ENCODE assay signal across 21 cellular contexts in the genomic region with DNA sequence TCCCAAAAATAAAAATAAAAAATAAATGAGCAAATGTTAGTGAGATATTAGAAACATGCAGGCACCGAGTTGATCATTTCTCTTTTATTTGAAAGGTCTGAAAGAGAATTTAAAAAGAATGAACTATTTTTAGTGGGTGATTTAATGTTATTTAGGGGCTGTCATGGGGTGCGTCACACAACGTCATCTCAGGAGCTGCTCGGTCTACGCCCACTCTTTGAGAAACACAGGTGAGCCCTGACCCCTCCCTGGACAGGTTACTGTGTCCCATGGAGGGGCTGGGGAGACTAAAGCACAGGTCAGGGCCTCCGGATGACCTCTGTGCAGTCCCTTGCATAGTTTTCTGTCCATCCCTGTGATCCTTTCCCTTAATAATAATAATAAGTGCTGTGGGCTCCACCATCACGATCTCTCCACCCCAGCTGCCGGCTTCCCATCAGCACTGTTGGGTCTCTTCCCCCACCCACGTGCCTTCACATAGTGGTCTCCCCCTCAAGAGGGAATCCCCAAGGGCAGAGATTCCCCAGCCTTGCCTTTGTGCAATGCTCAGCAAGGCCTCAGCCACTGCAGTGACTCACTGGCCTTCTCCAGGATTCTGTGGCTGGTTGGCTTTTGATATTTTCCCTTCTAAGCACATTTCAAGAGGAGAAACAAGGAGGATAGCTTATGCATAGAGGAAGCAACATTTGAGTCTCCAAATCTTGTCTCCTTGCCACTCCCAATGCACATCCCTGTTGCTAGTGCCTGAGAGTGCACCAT.
DNase-seq lines count a peak whose midpoint lies in the region; ATAC-seq and TF ChIP-seq lines count a peak whose summit lies in the region.
"Had no signal": no experiment of that assay in that cellular context is flagged by ENCODE, and none has a peak within 500 bp of the region (broad histone marks: within the 10 kb centered on the region; RNA-seq: fewer than 3 reads in every experiment).

No MANE protein-coding gene starts in this region.

- H4K8ac ChIP-seq in neuronal stem cell (ENCODE audit: low read depth, low read length) = no peak overlapping the region

- intact Hi-C loops in uterus (cut with DNase I; ENCODE audit: low total_unique reads) = no loop called here
- intact Hi-C loops in activated CD4-positive, alpha-beta T cell treated with anti-CD3 and anti-CD28 coated beads for 36 hours (cut with DNase I, micrococcal nuclease) = no loop called here

- WGBS in neuronal stem cell (ENCODE audit: extremely low coverage in 2 of 2, insufficient read length in 2 of 2, insufficient replicate concordance in 1 of 2), 2 donors = no CpG with 5 or more reads among the region's 9 CpGs

- H3K27ac Mint-ChIP-seq in activated CD4-positive, alpha-beta T cell treated with anti-CD3 and anti-CD28 coated beads for 36 hours = no peak overlapping the region
- H3K27ac Mint-ChIP-seq: B cell, WTC11 had no signal

- H3K14ac ChIP-seq in neuronal stem cell (ENCODE audit: low read length) = no peak overlapping the region

- H3K9me3 ChIP-seq in neuronal stem cell (replicated peaks in 1 of 2; ENCODE audit: control insufficient read depth in 2 of 2, insufficient read depth in 1 of 2, low read depth in 1 of 2, low read length in 2 of 2) (no peaks in the 10 kb centered on the region), uterus (no peaks in the 10 kb centered on the region)
- H3K9me3 ChIP-seq: gastroesophageal sphincter, SJCRH30 had no signal

- peaks cover 3% of the 10 kb centered on the region for H3K4me1 Mint-ChIP-seq in activated CD4-positive, alpha-beta T cell treated with anti-CD3 and anti-CD28 coated beads for 36 hours
- H3K4me1 Mint-ChIP-seq: B cell had no signal

- no peak overlapping the region for H2BK12ac ChIP-seq in neuronal stem cell (ENCODE audit: low read length)

- H3K4me3 ChIP-seq in epithelial cell of esophagus (ENCODE audit: low read length) (no peak overlapping the region), neuronal stem cell (ENCODE audit: low read length in 2 of 2) (no peak overlapping the region), uterus (no peak overlapping the region)
- H3K4me3 ChIP-seq: gastroesophageal sphincter, left lung, MG63, SJCRH30 had no signal

- H2BK5ac ChIP-seq in neuronal stem cell (ENCODE audit: low read length) = no peak overlapping the region

- no peak overlapping the region for H3K23ac ChIP-seq in neuronal stem cell (ENCODE audit: low read depth, low read length, poor library complexity)

- H3K36me3 ChIP-seq in neuronal stem cell (replicated peaks in 1 of 2; ENCODE audit: control insufficient read depth in 2 of 2, insufficient read depth in 2 of 2, low read length in 2 of 2) (no peaks in the 10 kb centered on the region), uterus (no peaks in the 10 kb centered on the region)
- H3K36me3 ChIP-seq: gastroesophageal sphincter, left lung, MG63, SJCRH30 had no signal

- no peak overlapping the region for H3K9ac ChIP-seq in neuronal stem cell (ENCODE audit: low read depth, low read length, poor library complexity)

- no peak overlapping the region for H2AK5ac ChIP-seq in neuronal stem cell (ENCODE audit: low read depth, low read length)

- peak overlapping the region; percentile 42 for H2AFZ ChIP-seq in neuronal stem cell (ENCODE audit: low read length)

- H3K27me3 ChIP-seq in neuronal stem cell (ENCODE audit: control insufficient read depth in 3 of 3, insufficient read depth in 3 of 3, low read depth in 1 of 3, low read length in 3 of 3) (peaks cover 0 to 3% (median 0%) of the 10 kb centered on the region in 3 experiments), uterus (no peaks in the 10 kb centered on the region)

- DNase-seq in GM03348 (ENCODE audit: low spot score) = peak; percentile 69
- DNase-seq in NCI-H226 = peak; percentile 58
- DNase-seq in epithelial cell of esophagus (ENCODE audit: low read depth) = peak; percentile 40
- no peak for DNase-seq in neuronal stem cell (ENCODE audit: low spot score)
- DNase-seq in uterus = no peak
- DNase-seq in activated CD4-positive, alpha-beta T cell treated with anti-CD3 and anti-CD28 coated beads for 36 hours = no peak
- DNase-seq in AML-193 (lab: John Stamatoyannopoulos, UW) = no peak
- DNase-seq: left lung; MG63; NCI-H146; NCI-H748 treated with DMSO at 0.1 percent for 48 hours; PC-3; SJCRH30; stimulated activated CD4-positive, alpha-beta T cell treated with anti-CD3 and anti-CD28 coated beads, Interleukin-1b, Interleukin-23, amount 100 ng/mL, for 48 hours; T-helper 2 cell had no signal

- TF ChIP-seq CTCF in epithelial cell of esophagus (IDR thresholded peaks at IDR 0.05; ENCODE audit: insufficient read depth, low read depth, low read length, missing control alignments) (no peak), uterus (IDR thresholded peaks at IDR 0.05) (no peak)

- H2BK120ac ChIP-seq in neuronal stem cell (ENCODE audit: low read depth, low read length) = no peak overlapping the region

- peaks cover 15 to 24% of the 10 kb centered on the region in 2 donors for H3K4me1 ChIP-seq in neuronal stem cell (ENCODE audit: control insufficient read depth in 2 of 2, insufficient read depth in 1 of 2, low read depth in 1 of 2, low read length in 2 of 2)
- H3K4me1 ChIP-seq in uterus = no peaks in the 10 kb centered on the region
- H3K4me1 ChIP-seq: gastroesophageal sphincter, left lung, SJCRH30 had no signal

- H3K27ac ChIP-seq in neuronal stem cell (replicated peaks; ENCODE audit: low read length) (no peak overlapping the region), uterus (no peak overlapping the region)
- H3K27ac ChIP-seq: gastroesophageal sphincter, left lung, SJCRH30 had no signal

- H2BK15ac ChIP-seq in neuronal stem cell (ENCODE audit: low read length) = no peak overlapping the region

- H3K36me3 Mint-ChIP-seq in activated CD4-positive, alpha-beta T cell treated with anti-CD3 and anti-CD28 coated beads for 36 hours (ENCODE audit: low read depth) = no peaks in the 10 kb centered on the region
- H3K36me3 Mint-ChIP-seq: WTC11 had no signal

- peaks cover 15% of the 10 kb centered on the region for H3K27me3 Mint-ChIP-seq in activated CD4-positive, alpha-beta T cell treated with anti-CD3 and anti-CD28 coated beads for 36 hours

- TF ChIP-seq POLR2A in uterus (IDR thresholded peaks at IDR 0.05) = no peak

- H3K18ac ChIP-seq in neuronal stem cell (ENCODE audit: low read length) = no peak overlapping the region

- H3K9me3 Mint-ChIP-seq in activated CD4-positive, alpha-beta T cell treated with anti-CD3 and anti-CD28 coated beads for 36 hours (ENCODE audit: low read depth) = peaks cover 10% of the 10 kb centered on the region

- CTCF ChIA-PET in activated CD4-positive, alpha-beta T cell treated with anti-CD3 and anti-CD28 coated beads for 36 hours (lab: Charles Lee) = interaction anchor here (1.3 kb wide), 1 partner anchor 11 kb away, joined by 4 read pairs; no protein-coding TSS in a partner anchor

- ATAC-seq in activated CD4-positive, alpha-beta T cell treated with anti-CD3 and anti-CD28 coated beads for 36 hours = no peak
- no peak for ATAC-seq in HG02623 (IDR thresholded peaks at IDR 0.05; ENCODE audit: unreplicated experiment)
- ATAC-seq: gastroesophageal sphincter, HepG2, left lung, PC-3, sciatic nerve, WTC11 had no signal

- POLR2A ChIA-PET in activated CD4-positive, alpha-beta T cell treated with anti-CD3 and anti-CD28 coated beads for 36 hours (lab: Charles Lee) = no interaction called here

- no peak overlapping the region for H3K4me3 Mint-ChIP-seq in activated CD4-positive, alpha-beta T cell treated with anti-CD3 and anti-CD28 coated beads for 36 hours
- H3K4me3 Mint-ChIP-seq: B cell, WTC11 had no signal

- no peak overlapping the region for H3K4me2 ChIP-seq in neuronal stem cell (ENCODE audit: insufficient read depth, low read length, poor library complexity, severe bottlenecking)

- no peak overlapping the region for H4K91ac ChIP-seq in neuronal stem cell (ENCODE audit: low read depth, low read length, poor library complexity)

- no peaks in the 10 kb centered on the region for H3K79me1 ChIP-seq in neuronal stem cell (ENCODE audit: low read depth, low read length)

- H3K4ac ChIP-seq in neuronal stem cell (ENCODE audit: low read length) = no peak overlapping the region

Comparison
In these comparisons a context has a peak if more than half of its experiments do, and no peak if none do; other contexts are left out.
1. DNase-seq: peak in GM03348 (single experiment), NCI-H226 (single experiment) and epithelial cell of esophagus (single experiment); none in neuronal stem cell (single experiment), uterus (0 of 2), activated CD4-positive, alpha-beta T cell treated with anti-CD3 and anti-CD28 coated beads for 36 hours (single experiment) and AML-193 (0 of 2).